18 cellular contexts compared by ENCODE assay signal in the genomic region with DNA sequence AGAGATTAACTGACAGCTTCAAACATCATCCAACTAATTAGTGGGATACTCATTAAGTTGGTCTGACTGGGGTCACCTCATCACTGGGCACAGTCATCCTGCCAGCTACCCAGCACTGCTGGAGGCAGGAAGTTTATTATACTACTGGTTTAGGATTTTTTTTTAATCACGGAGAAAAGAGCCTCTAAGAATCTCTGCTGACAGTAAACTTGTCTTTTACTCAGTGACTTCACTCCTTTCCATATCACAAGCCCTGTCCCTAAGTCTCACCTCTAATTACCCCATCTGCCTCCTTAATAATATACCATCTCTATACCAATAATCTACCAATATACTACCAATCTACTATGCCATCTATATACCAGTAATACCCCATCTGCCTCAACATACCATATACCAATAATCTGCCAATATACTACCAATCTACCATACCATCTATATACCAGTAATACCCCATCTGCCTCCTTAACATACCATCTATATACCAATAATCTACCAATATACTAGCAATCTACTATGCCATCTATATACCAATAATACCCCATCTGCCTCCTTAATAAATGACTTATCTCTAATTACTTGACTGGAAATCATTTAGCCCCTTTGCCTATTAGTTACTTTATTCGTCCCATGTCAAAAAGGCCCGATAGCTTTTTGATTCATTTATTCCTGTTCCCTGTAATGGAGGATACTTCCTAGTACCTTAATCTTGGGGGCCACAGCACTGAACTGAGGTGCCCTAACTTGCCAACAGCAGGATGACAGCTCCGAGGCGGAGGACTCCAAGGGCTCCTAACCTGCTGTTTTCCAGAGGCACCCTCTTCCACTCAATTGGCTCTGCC. TPM values are rescaled to one million over a fixed set of nuclear protein-coding genes. Genes with fewer than 3 reads are reported as not detected.
DNase-seq lines count a peak whose midpoint lies in the region; ATAC-seq and TF ChIP-seq lines count a peak whose summit lies in the region.
"Had no signal": no experiment of that assay in that cellular context is flagged by ENCODE, and none has a peak within 500 bp of the region (broad histone marks: within the 10 kb centered on the region; RNA-seq: fewer than 3 reads in every experiment).

No MANE protein-coding gene starts in this region.

- peaks cover 76% of the 10 kb centered on the region for H3K36me3 ChIP-seq in CD4-positive, CD25-positive, alpha-beta regulatory T cell (ENCODE audit: control insufficient read depth, insufficient read depth, low read length)

- H3K9me3 Mint-ChIP-seq in CD4-positive, CD25-positive, alpha-beta regulatory T cell, result no peaks in the 10 kb centered on the region
- no peaks in the 10 kb centered on the region for H3K9me3 Mint-ChIP-seq in HFFc6
- H3K9me3 Mint-ChIP-seq in natural killer cell, result no peaks in the 10 kb centered on the region

- no peaks in the 10 kb centered on the region for H3K27me3 ChIP-seq in CD4-positive, CD25-positive, alpha-beta regulatory T cell (ENCODE audit: control insufficient read depth, insufficient read depth, low read length)
- H3K27me3 ChIP-seq: BLaER1 treated with 17β-estradiol and CSF1 and Interleukin-3, amounts not matched to agents 10 nM and 100 nM; vagina had no signal

- peak overlapping the region; percentile 2 to 31 (median 11) for H3K27ac Mint-ChIP-seq in CD4-positive, CD25-positive, alpha-beta regulatory T cell
- peak overlapping the region; percentile 74 for H3K27ac Mint-ChIP-seq in HFFc6
- peak overlapping the region; percentile 1 to 8 for H3K27ac Mint-ChIP-seq in natural killer cell

- in situ Hi-C loops in astrocyte of the cerebellum (cut with HindIII; ENCODE audit: low sequenced_read_pairs), result no loop called here

- peaks cover 53% of the 10 kb centered on the region for H3K4me1 ChIP-seq in CD4-positive, CD25-positive, alpha-beta regulatory T cell (ENCODE audit: control insufficient read depth, insufficient read depth, low read length, poor library complexity, severe bottlenecking)

- no peak for TF ChIP-seq CTCF in HFFc6 (IDR thresholded peaks at IDR 0.05)
- TF ChIP-seq CTCF in astrocyte of the cerebellum (IDR thresholded peaks at IDR 0.05; ENCODE audit: low read depth, low read length, missing control alignments), result no peak
- no peak for TF ChIP-seq CTCF in natural killer cell (IDR thresholded peaks at IDR 0.05)

- H3K9me3 ChIP-seq in CD4-positive, CD25-positive, alpha-beta regulatory T cell (ENCODE audit: control insufficient read depth in 2 of 2, low read length in 2 of 2), result no peaks in the 10 kb centered on the region
- H3K9me3 ChIP-seq: BLaER1 treated with 17β-estradiol and CSF1 and Interleukin-3, amounts not matched to agents 10 nM and 100 nM; vagina had no signal

- H3K4me3 ChIP-seq in CD4-positive, CD25-positive, alpha-beta regulatory T cell (ENCODE audit: low read depth, low read length), result peak overlapping the region; percentile 30
- peak overlapping the region; percentile 12 for H3K4me3 ChIP-seq in astrocyte of the cerebellum (ENCODE audit: low read depth, low read length)
- H3K4me3 ChIP-seq: BLaER1 treated with 17β-estradiol and CSF1 and Interleukin-3, amounts not matched to agents 10 nM and 100 nM; lung; vagina had no signal

- no peak for ATAC-seq in CD4-positive, CD25-positive, alpha-beta regulatory T cell (ENCODE audit: low read depth in 2 of 2)
- ATAC-seq in natural killer cell, result no peak

- peak overlapping the region in 3 of 4 donors; percentile 6 to 66 (median 51) for H3K4me3 Mint-ChIP-seq in CD4-positive, CD25-positive, alpha-beta regulatory T cell
- H3K4me3 Mint-ChIP-seq in HFFc6 (peak overlapping the region; percentile 94; the same call in 1 of the 2 replicates), natural killer cell (no peak overlapping the region)

- H3K4me1 Mint-ChIP-seq in CD4-positive, CD25-positive, alpha-beta regulatory T cell, result peaks cover 37 to 66% (median 57%) of the 10 kb centered on the region in 4 donors
- H3K4me1 Mint-ChIP-seq in HFFc6 (ENCODE audit: low read depth) (peaks cover 61% of the 10 kb centered on the region), natural killer cell (peaks cover 59 to 74% of the 10 kb centered on the region in 2 donors)

- no peak for DNase-seq in CD4-positive, CD25-positive, alpha-beta regulatory T cell
- DNase-seq in HFFc6 (no peak), astrocyte of the cerebellum (ENCODE audit: low read depth) (no peak), natural killer cell (no peak), NCI-H2081 treated with DMSO at 0.1 percent for 48 hours (lab: John Stamatoyannopoulos, UW) (no peak), NCI-H1417 (lab: John Stamatoyannopoulos, UW) (no peak), NCI-H2196 treated with DMSO at 0.1 percent for 48 hours (lab: John Stamatoyannopoulos, UW; ENCODE audit: unreplicated experiment) (no peak)
- DNase-seq: activated CD4-positive, alpha-beta T cell treated with anti-CD3 and anti-CD28 coated beads for 48 hours; activated effector memory CD4-positive, alpha-beta T cell treated with anti-CD3 and anti-CD28 coated beads, Interleukin-2, amount 50 U/mL, for 16 hours; NCI-H2107; stimulated activated naive CD4-positive, alpha-beta T cell treated with Interleukin-2 at 50 U/mL for 16 hours had no signal

- peaks cover 52% of the 10 kb centered on the region for H3K36me3 Mint-ChIP-seq in CD4-positive, CD25-positive, alpha-beta regulatory T cell
- H3K36me3 Mint-ChIP-seq in HFFc6 (ENCODE audit: low read depth), result peaks cover 65% of the 10 kb centered on the region
- H3K36me3 Mint-ChIP-seq in natural killer cell, result peaks cover 28% of the 10 kb centered on the region

- H3K27me3 Mint-ChIP-seq in CD4-positive, CD25-positive, alpha-beta regulatory T cell, result no peaks in the 10 kb centered on the region
- peaks cover 1% of the 10 kb centered on the region for H3K27me3 Mint-ChIP-seq in HFFc6 (ENCODE audit: insufficient read depth)
- H3K27me3 Mint-ChIP-seq in natural killer cell (ENCODE audit: low read depth in 2 of 2), result no peaks in the 10 kb centered on the region

- intact Hi-C loops in natural killer cell (cut with micrococcal nuclease), result no loop called here

- H3K27ac ChIP-seq in CD4-positive, CD25-positive, alpha-beta regulatory T cell (ENCODE audit: insufficient read depth, low read length, poor library complexity, severe bottlenecking), result no peak overlapping the region
- H3K27ac ChIP-seq: BLaER1 treated with 17β-estradiol and CSF1 and Interleukin-3, amounts not matched to agents 10 nM and 100 nM; RWPE1; vagina had no signal

RNA-seq across cellular contexts. Expression of gene ATP5F1E, which starts 5.0 kb away (rescaled TPM):
- total RNA-seq in CD4-positive, CD25-positive, alpha-beta regulatory T cell, result 54.9 TPM
- polyA plus RNA-seq in CD4-positive, CD25-positive, alpha-beta regulatory T cell, result 100 to 1,000 TPM in 2 of 4 donors, 10 to 100 TPM in 2; 85.6 to 145 (median 102) TPM
- 10 to 100 TPM; 75.0 to 91.4 (median 84.4) TPM for total RNA-seq in HFFc6 (2021; fragmentation: NEBNext Ultra II Directional; extraction: Animal tissue kit (Norgen Biotek cat#: 25700))
- 10 to 100 TPM; 45.9 to 58.0 (median 50.8) TPM for total RNA-seq in natural killer cell

RNA-seq across cellular contexts. Expression of gene TUBB1, which starts 7.9 kb away (rescaled TPM):
- 31.7 TPM for total RNA-seq in CD4-positive, CD25-positive, alpha-beta regulatory T cell
- under 1 TPM; 0.07 to 0.22 (median 0.13) TPM for polyA plus RNA-seq in CD4-positive, CD25-positive, alpha-beta regulatory T cell
- total RNA-seq in HFFc6 (2021; fragmentation: NEBNext Ultra II Directional; extraction: Animal tissue kit (Norgen Biotek cat#: 25700)), result not detected
- 10 to 100 TPM in 2 of 3 donors, 1 to 10 TPM in 1; 4.3 to 46.9 (median 18.8) TPM for total RNA-seq in natural killer cell
- total RNA-seq: endothelial cell of umbilical vein; H1; T-helper 2 cell treated with Interferon-gamma antibody and Interleukin-4, amounts not matched to agents 100 ng/mL and 5 ng/mL, for 36 hours; vagina had no signal
- polyA plus RNA-seq: H1 had no signal

RNA-seq across cellular contexts. Expression of gene PRELID3B, which starts 15.5 kb away (rescaled TPM):
- total RNA-seq in CD4-positive, CD25-positive, alpha-beta regulatory T cell, result 50.4 TPM
- polyA plus RNA-seq in CD4-positive, CD25-positive, alpha-beta regulatory T cell, result 10 to 100 TPM; 33.8 to 44.7 (median 37.6) TPM
- 10 to 100 TPM; 55.2 to 64.1 (median 59.8) TPM for total RNA-seq in HFFc6 (2021; fragmentation: NEBNext Ultra II Directional; extraction: Animal tissue kit (Norgen Biotek cat#: 25700))
- 10 to 100 TPM; 49.3 to 51.6 (median 51.4) TPM for total RNA-seq in natural killer cell

RNA-seq across cellular contexts. Expression of gene CTSZ, which starts 20.1 kb away (rescaled TPM):
- total RNA-seq in CD4-positive, CD25-positive, alpha-beta regulatory T cell, result 26.6 TPM
- 1 to 10 TPM; 1.8 to 3.4 (median 3.2) TPM for polyA plus RNA-seq in CD4-positive, CD25-positive, alpha-beta regulatory T cell
- 100 to 1,000 TPM; 124 to 240 (median 136) TPM for total RNA-seq in HFFc6 (2021; fragmentation: NEBNext Ultra II Directional; extraction: Animal tissue kit (Norgen Biotek cat#: 25700))
- 10 to 100 TPM; 30.5 to 52.5 (median 42.3) TPM for total RNA-seq in natural killer cell

RNA-seq across cellular contexts. Expression of gene NELFCD, which starts 46.1 kb away (rescaled TPM):
- total RNA-seq in CD4-positive, CD25-positive, alpha-beta regulatory T cell, result 66.3 TPM
- 10 to 100 TPM; 58.6 to 68.2 (median 59.4) TPM for polyA plus RNA-seq in CD4-positive, CD25-positive, alpha-beta regulatory T cell
- total RNA-seq in HFFc6 (2021; fragmentation: NEBNext Ultra II Directional; extraction: Animal tissue kit (Norgen Biotek cat#: 25700)), result 10 to 100 TPM; 52.3 to 64.0 (median 62.1) TPM
- total RNA-seq in natural killer cell, result 100 to 1,000 TPM in 1 of 3 donors, 10 to 100 TPM in 2; 75.7 to 105 (median 92.6) TPM

Comparison
In these comparisons a context has a peak if more than half of its experiments do, and no peak if none do; other contexts are left out.
1. H3K27ac Mint-ChIP-seq: peak in every context shown above with its lines; median percentile 74 in HFFc6; 11 in CD4-positive, CD25-positive, alpha-beta regulatory T cell; 4 in natural killer cell.
2. RNA of gene TUBB1, which starts 7.9 kb away (total RNA-seq): 31.7 TPM in CD4-positive, CD25-positive, alpha-beta regulatory T cell (single experiment) and 4.3 to 46.9 TPM in natural killer cell; not detected in HFFc6; every median in the first group is over 4 times any median in the second.